32 cellular contexts compared by ENCODE assay signal in the genomic region with DNA sequence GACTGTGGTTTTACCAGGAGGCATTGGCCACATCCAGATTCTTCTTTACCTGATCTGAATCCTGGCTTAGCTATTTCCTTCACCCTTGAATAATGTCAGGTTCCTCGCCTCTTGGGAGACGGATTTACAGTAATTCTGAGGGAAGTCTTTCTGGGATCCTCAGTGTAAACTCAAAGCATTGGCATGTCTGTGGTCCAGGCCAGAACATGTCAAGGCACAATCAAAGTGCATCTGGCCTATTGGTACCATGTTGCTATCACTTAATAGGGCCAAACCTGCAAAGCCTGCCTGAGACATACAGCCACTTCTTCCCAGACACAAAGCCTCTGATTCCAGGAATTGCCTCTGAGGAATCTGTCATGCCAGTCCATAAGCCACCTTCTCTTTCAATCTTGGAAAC.
"Had no signal": no experiment of that assay in that cellular context is flagged by ENCODE, and none has a peak within 500 bp of the region (broad histone marks: within the 10 kb centered on the region; RNA-seq: fewer than 3 reads in every experiment).

No MANE protein-coding gene starts in this region.

- H3K27me3 ChIP-seq: brain microvascular endothelial cell, esophagus squamous epithelium had no signal

- H3K36me3 Mint-ChIP-seq: activated naive CD8-positive, alpha-beta T cell had no signal

- H3K27ac Mint-ChIP-seq: activated B cell treated with CpG ODN at 0.5 μM for 24 hours; activated CD8-positive, alpha-beta T cell treated with anti-CD3 and anti-CD28 coated beads for 36 hours; activated naive CD8-positive, alpha-beta T cell; activated T-helper 17 cell treated with anti-CD3 and anti-CD28 coated beads, Interleukin-2, amount 50 U/mL, for 72 hours; effector memory CD8-positive, alpha-beta T cell; T-helper 17 cell; T-helper 2 cell treated with Interferon-gamma antibody and Interleukin-4, amounts not matched to agents 5 μg/mL and 100 μg/mL, for 36 hours had no signal

- ATAC-seq: activated CD4-positive, CD25-positive, alpha-beta regulatory T cell treated with anti-CD3 and anti-CD28 coated beads, Interleukin-2, amount 50 U/mL, for 24 hours; activated CD8-positive, alpha-beta T cell treated with anti-CD3 and anti-CD28 coated beads for 36 hours; activated T-cell treated with anti-CD3 and anti-CD28 coated beads, Interleukin-2, amount 50 U/mL, for 4 hours; activated T-helper 17 cell treated with anti-CD3 and anti-CD28 coated beads, Interleukin-2, amount 50 U/mL, for 72 hours; effector memory CD8-positive, alpha-beta T cell; T-helper 17 cell had no signal

- H3K4me1 Mint-ChIP-seq: activated B cell treated with CpG ODN at 0.5 μM for 24 hours; activated T-helper 17 cell treated with anti-CD3 and anti-CD28 coated beads, Interleukin-2, amount 50 U/mL, for 72 hours; T-helper 17 cell had no signal

- H3K27me3 Mint-ChIP-seq: activated B cell treated with CpG ODN at 0.5 μM for 24 hours; activated CD8-positive, alpha-beta T cell treated with anti-CD3 and anti-CD28 coated beads for 36 hours; activated naive CD8-positive, alpha-beta T cell; activated T-helper 17 cell treated with anti-CD3 and anti-CD28 coated beads, Interleukin-2, amount 50 U/mL, for 72 hours; effector memory CD8-positive, alpha-beta T cell; T-helper 17 cell had no signal

- H3K4me3 ChIP-seq: esophagus squamous epithelium had no signal

- FAIRE-seq: astrocyte, colon, frontal cortex had no signal

- H3K4me3 Mint-ChIP-seq: activated B cell treated with CpG ODN at 0.5 μM for 24 hours; activated CD8-positive, alpha-beta T cell treated with anti-CD3 and anti-CD28 coated beads for 36 hours; activated naive CD8-positive, alpha-beta T cell; activated T-cell treated with anti-CD3 and anti-CD28 coated beads, Interleukin-2, amount 50 U/mL, for 4 hours; activated T-helper 17 cell treated with anti-CD3 and anti-CD28 coated beads, Interleukin-2, amount 50 U/mL, for 72 hours; effector memory CD8-positive, alpha-beta T cell; T-helper 17 cell; T-helper 2 cell treated with Interferon-gamma antibody and Interleukin-4, amounts not matched to agents 5 μg/mL and 100 μg/mL, for 36 hours had no signal

- H3K36me3 ChIP-seq: brain microvascular endothelial cell, esophagus squamous epithelium, WERI-Rb-1 had no signal

- H3K4me1 ChIP-seq: esophagus squamous epithelium had no signal

- H3K27ac ChIP-seq: brain microvascular endothelial cell, esophagus squamous epithelium, WERI-Rb-1 had no signal

- DNase-seq: activated B cell treated with CpG ODN at 0.5 μM for 24 hours; activated CD4-positive, alpha-beta T cell treated with anti-CD3 and anti-CD28 coated beads for 48 hours; activated CD4-positive, alpha-beta T cell treated with anti-CD3 and anti-CD28 coated beads, Interleukin-2, amount 50 U/mL, for 1 hour; activated CD4-positive, alpha-beta T cell treated with anti-CD3 and anti-CD28 coated beads, Interleukin-2, amount 50 U/mL, for 48 hours; activated CD8-positive, alpha-beta memory T cell treated with anti-CD3 and anti-CD28 coated beads for 24 hours; activated CD8-positive, alpha-beta T cell treated with anti-CD3 and anti-CD28 coated beads for 36 hours; activated effector memory CD4-positive, alpha-beta T cell treated with Interleukin-2 at 50 U/mL for 16 hours; activated gamma-delta T cell treated with Interleukin-2 at 50 U/mL for 16 hours; activated naive CD4-positive, alpha-beta T cell treated with anti-CD3 and anti-CD28 coated beads, Interleukin-2, amount 50 U/mL, for 16 hours; activated naive CD4-positive, alpha-beta T cell treated with Interleukin-2 at 50 U/mL for 16 hours; activated T-cell treated with anti-CD3 and anti-CD28 coated beads, Interleukin-2, amount 50 U/mL, for 4 hours; amniotic stem cell; anterior cingulate cortex; brain microvascular endothelial cell; caudate nucleus; cortex of kidney; dermis blood vessel endothelial cell; effector CD4-positive, alpha-beta T cell; effector memory CD8-positive, alpha-beta T cell; esophagus squamous epithelium; glutamatergic neuron; T-helper 1 cell; T-helper 17 cell; T1000; WERI-Rb-1 had no signal
